In genomic region chr3:119463171-119464169, GRCh38 we compare ENCODE assay signal across 1 cellular context.
TF ChIP-seq lines count a peak whose summit lies in the region.

A gene with protein sequence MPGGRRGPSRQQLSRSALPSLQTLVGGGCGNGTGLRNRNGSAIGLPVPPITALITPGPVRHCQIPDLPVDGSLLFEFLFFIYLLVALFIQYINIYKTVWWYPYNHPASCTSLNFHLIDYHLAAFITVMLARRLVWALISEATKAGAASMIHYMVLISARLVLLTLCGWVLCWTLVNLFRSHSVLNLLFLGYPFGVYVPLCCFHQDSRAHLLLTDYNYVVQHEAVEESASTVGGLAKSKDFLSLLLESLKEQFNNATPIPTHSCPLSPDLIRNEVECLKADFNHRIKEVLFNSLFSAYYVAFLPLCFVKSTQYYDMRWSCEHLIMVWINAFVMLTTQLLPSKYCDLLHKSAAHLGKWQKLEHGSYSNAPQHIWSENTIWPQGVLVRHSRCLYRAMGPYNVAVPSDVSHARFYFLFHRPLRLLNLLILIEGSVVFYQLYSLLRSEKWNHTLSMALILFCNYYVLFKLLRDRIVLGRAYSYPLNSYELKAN (minus strand): TSS chr3:119463615. CDS start chr3:119462074, 1,541 bp downstream.

TF ChIP-seq in HEK293, 187 proteins besides CTCF, POLR2A, EP300 and RAD21 (continued from another document and continues in another):
- TF ChIP-seq ZNF704 (tag by site-specific recombination; IDR thresholded peaks at IDR 0.05) (no peak), ZNF664 (tag by site-specific recombination; IDR thresholded peaks at IDR 0.05) (no peak), ZNF37A (tag by site-specific recombination; IDR thresholded peaks at IDR 0.05) (no peak), ZNF670 (tag by site-specific recombination; IDR thresholded peaks at IDR 0.05; ENCODE audit: low read depth) (no peak), ZNF121 (tag by site-specific recombination; IDR thresholded peaks at IDR 0.05) (no peak), ZNF416 (tag by site-specific recombination; IDR thresholded peaks at IDR 0.05) (no peak), GLI4 (tag by site-specific recombination; IDR thresholded peaks at IDR 0.05) (no peak), ZNF239 (tag by site-specific recombination; IDR thresholded peaks at IDR 0.05) (no peak), PRDM1 (tag by site-specific recombination; IDR thresholded peaks at IDR 0.05) (no peak), ZNF830 (tag by site-specific recombination; IDR thresholded peaks at IDR 0.05; ENCODE audit: low read depth) (no peak), ZNF843 (tag by site-specific recombination; IDR thresholded peaks at IDR 0.05) (no peak), MZF1 (tag by site-specific recombination; IDR thresholded peaks at IDR 0.05; ENCODE audit: borderline replicate concordance) (no peak), ZNF138 (tag by site-specific recombination; IDR thresholded peaks at IDR 0.05; ENCODE audit: borderline replicate concordance) (no peak), ZNF571 (tag by site-specific recombination; IDR thresholded peaks at IDR 0.05) (no peak), MYNN (tag by site-specific recombination; IDR thresholded peaks at IDR 0.05; ENCODE audit: borderline replicate concordance) (no peak), SALL2 (tag by site-specific recombination; IDR thresholded peaks at IDR 0.05; ENCODE audit: borderline replicate concordance) (no peak), ZBTB7A (tag by site-specific recombination; IDR thresholded peaks at IDR 0.05; ENCODE audit: low read depth) (no peak), ZSCAN30 (tag by site-specific recombination; IDR thresholded peaks at IDR 0.05) (no peak), ZNF341 (tag by site-specific recombination; IDR thresholded peaks at IDR 0.05; ENCODE audit: low read depth) (0 out of 2 replicates have a peak, but pooled peaks have one; percentile 15), ZNF837 (tag by site-specific recombination; IDR thresholded peaks at IDR 0.05) (no peak), ZNF146 (tag by site-specific recombination; IDR thresholded peaks at IDR 0.05) (no peak), ZNF518A (tag by site-specific recombination; conservative IDR thresholded peaks at IDR 0.05; ENCODE audit: low read depth) (peak; percentile 87), ZNF629 (tag by site-specific recombination; IDR thresholded peaks at IDR 0.05) (peak; percentile 59), HOXA7 (CRISPR knock-in tag; IDR thresholded peaks at IDR 0.05; ENCODE audit: borderline replicate concordance) (no peak), ZNF10 (tag by site-specific recombination; IDR thresholded peaks at IDR 0.05) (no peak), ZNF610 (tag by site-specific recombination; IDR thresholded peaks at IDR 0.05; ENCODE audit: borderline replicate concordance) (no peak), ZNF639 (tag by site-specific recombination; IDR thresholded peaks at IDR 0.05) (0 out of 2 replicates have a peak, but pooled peaks have one; percentile 23), TRIM28 (IDR thresholded peaks at IDR 0.05; ENCODE audit: borderline replicate concordance, low read length) (no peak), ZNF558 (tag by site-specific recombination; IDR thresholded peaks at IDR 0.05) (no peak), WT1 (tag by site-specific recombination; IDR thresholded peaks at IDR 0.05) (no peak), ZEB2 (tag by site-specific recombination; IDR thresholded peaks at IDR 0.05) (peak; percentile 69; the same call in 1 of the 2 replicates), ZNF48 (tag by site-specific recombination; IDR thresholded peaks at IDR 0.05) (no peak), KLF17 (tag by site-specific recombination; IDR thresholded peaks at IDR 0.05) (peak; percentile 49; the same call in 1 of the 2 replicates), ZNF501 (tag by site-specific recombination; IDR thresholded peaks at IDR 0.05) (0 out of 2 replicates have a peak, but pooled peaks have one; percentile 54), RBAK (tag by site-specific recombination; IDR thresholded peaks at IDR 0.05) (no peak), ZNF701 (tag by site-specific recombination; IDR thresholded peaks at IDR 0.05) (no peak), ZBTB8A (tag by site-specific recombination; IDR thresholded peaks at IDR 0.05) (no peak), ZNF660 (tag by site-specific recombination; IDR thresholded peaks at IDR 0.05) (0 out of 2 replicates have a peak, but pooled peaks have one; percentile 23), ZNF654 (tag by site-specific recombination; IDR thresholded peaks at IDR 0.05; ENCODE audit: low read depth) (no peak), ZNF560 (tag by site-specific recombination; IDR thresholded peaks at IDR 0.05; ENCODE audit: borderline replicate concordance) (no peak), TCF7L2 (IDR thresholded peaks at IDR 0.05; ENCODE audit: borderline replicate concordance, low read depth, low read length) (no peak), ZNF362 (tag by site-specific recombination; IDR thresholded peaks at IDR 0.05) (no peak), SP2 (tag by site-specific recombination; IDR thresholded peaks at IDR 0.05) (peak; percentile 78), IKZF3 (tag by site-specific recombination; IDR thresholded peaks at IDR 0.05) (no peak), ZNF174 (tag by site-specific recombination; IDR thresholded peaks at IDR 0.05) (no peak), ZNF645 (tag by site-specific recombination; IDR thresholded peaks at IDR 0.05) (no peak), ZNF148 (tag by site-specific recombination; IDR thresholded peaks at IDR 0.05; ENCODE audit: borderline replicate concordance) (no peak), ZNF302 (tag by site-specific recombination; IDR thresholded peaks at IDR 0.05; ENCODE audit: low read depth) (no peak)
- TF ChIP-seq, protein P1, sequence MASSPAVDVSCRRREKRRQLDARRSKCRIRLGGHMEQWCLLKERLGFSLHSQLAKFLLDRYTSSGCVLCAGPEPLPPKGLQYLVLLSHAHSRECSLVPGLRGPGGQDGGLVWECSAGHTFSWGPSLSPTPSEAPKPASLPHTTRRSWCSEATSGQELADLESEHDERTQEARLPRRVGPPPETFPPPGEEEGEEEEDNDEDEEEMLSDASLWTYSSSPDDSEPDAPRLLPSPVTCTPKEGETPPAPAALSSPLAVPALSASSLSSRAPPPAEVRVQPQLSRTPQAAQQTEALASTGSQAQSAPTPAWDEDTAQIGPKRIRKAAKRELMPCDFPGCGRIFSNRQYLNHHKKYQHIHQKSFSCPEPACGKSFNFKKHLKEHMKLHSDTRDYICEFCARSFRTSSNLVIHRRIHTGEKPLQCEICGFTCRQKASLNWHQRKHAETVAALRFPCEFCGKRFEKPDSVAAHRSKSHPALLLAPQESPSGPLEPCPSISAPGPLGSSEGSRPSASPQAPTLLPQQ (tag by site-specific recombination; IDR thresholded peaks at IDR 0.05), result no peak
- TF ChIP-seq, protein P2, sequence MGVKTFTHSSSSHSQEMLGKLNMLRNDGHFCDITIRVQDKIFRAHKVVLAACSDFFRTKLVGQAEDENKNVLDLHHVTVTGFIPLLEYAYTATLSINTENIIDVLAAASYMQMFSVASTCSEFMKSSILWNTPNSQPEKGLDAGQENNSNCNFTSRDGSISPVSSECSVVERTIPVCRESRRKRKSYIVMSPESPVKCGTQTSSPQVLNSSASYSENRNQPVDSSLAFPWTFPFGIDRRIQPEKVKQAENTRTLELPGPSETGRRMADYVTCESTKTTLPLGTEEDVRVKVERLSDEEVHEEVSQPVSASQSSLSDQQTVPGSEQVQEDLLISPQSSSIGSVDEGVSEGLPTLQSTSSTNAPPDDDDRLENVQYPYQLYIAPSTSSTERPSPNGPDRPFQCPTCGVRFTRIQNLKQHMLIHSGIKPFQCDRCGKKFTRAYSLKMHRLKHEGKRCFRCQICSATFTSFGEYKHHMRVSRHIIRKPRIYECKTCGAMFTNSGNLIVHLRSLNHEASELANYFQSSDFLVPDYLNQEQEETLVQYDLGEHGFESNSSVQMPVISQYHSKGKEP (tag by site-specific recombination; IDR thresholded peaks at IDR 0.05), result no peak
